19 cellular contexts compared by ENCODE assay signal in the genomic region with DNA sequence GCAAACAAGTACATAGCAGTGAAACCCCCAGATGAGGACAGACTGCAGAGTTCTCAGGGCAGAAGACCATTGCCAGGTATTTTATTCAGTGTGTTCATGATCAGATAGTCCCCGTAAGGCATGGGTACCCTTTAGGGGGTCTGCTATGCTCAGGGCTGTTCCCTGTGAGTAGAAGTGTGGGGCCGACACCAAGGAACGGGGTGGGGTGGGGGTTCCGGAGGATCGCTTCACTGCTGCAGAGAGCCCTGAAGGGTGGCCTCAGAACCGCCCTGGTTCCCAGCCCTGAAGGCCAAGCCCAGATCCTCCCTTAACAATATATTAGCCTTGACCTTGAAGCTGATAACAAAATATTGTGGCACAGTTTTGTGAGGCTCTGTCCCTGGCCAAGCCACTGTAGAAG.
A peak's percentile ranks its signal among the peaks of the same experiment; 100 is the strongest.
DNase-seq lines count a peak whose midpoint lies in the region; ATAC-seq and TF ChIP-seq lines count a peak whose summit lies in the region.
"Had no signal": no experiment of that assay in that cellular context is flagged by ENCODE, and none has a peak within 500 bp of the region (broad histone marks: within the 10 kb centered on the region; RNA-seq: fewer than 3 reads in every experiment).

No MANE protein-coding gene starts in this region.

- no peaks in the 10 kb centered on the region for H3K9me2 ChIP-seq in SK-N-SH

- H3K4me1 ChIP-seq in SK-N-SH (ENCODE audit: control insufficient read depth in 1 of 2, insufficient read depth in 2 of 2, low read depth in 1 of 2, low read length in 1 of 2) = peaks cover 0 to 7% of the 10 kb centered on the region in 2 experiments; a peak in 1 of 4 replicates
- H3K4me1 ChIP-seq in naive thymus-derived CD4-positive, alpha-beta T cell (ENCODE audit: control insufficient read depth in 2 of 2, insufficient read depth in 2 of 2, low read length in 2 of 2) = no peaks in the 10 kb centered on the region
- H3K4me1 ChIP-seq: BE2C had no signal

- no peak overlapping the region for H3K4me3 Mint-ChIP-seq in osteocyte (ENCODE audit: unreplicated experiment)
- H3K4me3 Mint-ChIP-seq in naive thymus-derived CD4-positive, alpha-beta T cell = no peak overlapping the region
- H3K4me3 Mint-ChIP-seq: CD14-positive monocyte; CD4-positive, alpha-beta T cell; CD8-positive, alpha-beta memory T cell had no signal

- no peak overlapping the region for H3K4me3 ChIP-seq in SK-N-SH (ENCODE audit: low read depth in 2 of 2, low read length in 1 of 2)
- no peak overlapping the region for H3K4me3 ChIP-seq in naive thymus-derived CD4-positive, alpha-beta T cell (ENCODE audit: low read length)
- H3K4me3 ChIP-seq: BLaER1 treated with 17β-estradiol and CSF1 and Interleukin-3, amounts not matched to agents 10 nM and 100 nM had no signal

- H3K9ac ChIP-seq in SK-N-SH = no peak overlapping the region
- H3K9ac ChIP-seq: BLaER1 treated with 17β-estradiol and CSF1 and Interleukin-3, amounts not matched to agents 10 nM and 100 nM had no signal

- DNase-seq in SK-N-SH = peak; percentile 19
- DNase-seq in islet precursor cell = peak; percentile 23
- DNase-seq in osteocyte (ENCODE audit: extremely low spot score, unreplicated experiment) = peak; percentile 65
- no peak for DNase-seq in naive thymus-derived CD4-positive, alpha-beta T cell
- no peak for DNase-seq in stimulated activated CD8-positive, alpha-beta memory T cell treated with anti-CD3 and anti-CD28 coated beads, Interleukin-4, amount 100 ng/mL, for 48 hours
- DNase-seq: AML-193; BE2C; CD4-positive, alpha-beta T cell; CD8-positive, alpha-beta memory T cell; DMS 273 treated with DMSO at 0.1 percent for 48 hours; DMS79; EL; GF-D8; GOT3; HCEC 1CT had no signal

- H3K9me3 Mint-ChIP-seq in osteocyte (ENCODE audit: unreplicated experiment) = no peaks in the 10 kb centered on the region
- no peaks in the 10 kb centered on the region for H3K9me3 Mint-ChIP-seq in naive thymus-derived CD4-positive, alpha-beta T cell
- H3K9me3 Mint-ChIP-seq: CD14-positive monocyte; CD4-positive, alpha-beta T cell; CD8-positive, alpha-beta memory T cell had no signal

- H3K4me1 Mint-ChIP-seq in osteocyte (ENCODE audit: unreplicated experiment) = peaks cover 6% of the 10 kb centered on the region
- peaks cover 0 to 2% (median 0%) of the 10 kb centered on the region in 7 donors for H3K4me1 Mint-ChIP-seq in naive thymus-derived CD4-positive, alpha-beta T cell
- H3K4me1 Mint-ChIP-seq: CD14-positive monocyte; CD8-positive, alpha-beta memory T cell had no signal

- H3F3A ChIP-seq in SK-N-SH (replicated peaks; ENCODE audit: insufficient read depth) = no peaks in the 10 kb centered on the region

- TF ChIP-seq CTCF in SK-N-SH (IDR thresholded peaks at IDR 0.05) = no peak
- no peak for TF ChIP-seq CTCF in osteocyte (IDR thresholded peaks at IDR 0.05)

- POLR2A ChIA-PET in SK-N-SH (lab: Yijun Ruan, JAX) = no interaction called here
- POLR2A ChIA-PET in naive thymus-derived CD4-positive, alpha-beta T cell (lab: Charles Lee) = no interaction called here

- H3K27me3 ChIP-seq in SK-N-SH (ENCODE audit: insufficient read depth) = no peaks in the 10 kb centered on the region
- H3K27me3 ChIP-seq in naive thymus-derived CD4-positive, alpha-beta T cell (ENCODE audit: control insufficient read depth in 2 of 2, insufficient read depth in 2 of 2, low read length in 2 of 2) = no peaks in the 10 kb centered on the region
- H3K27me3 ChIP-seq: BE2C; BLaER1 treated with 17β-estradiol and CSF1 and Interleukin-3, amounts not matched to agents 10 nM and 100 nM had no signal

- H3K27ac ChIP-seq in SK-N-SH (ENCODE audit: low read depth in 2 of 2, low read length in 1 of 2) = no peak overlapping the region
- H3K27ac ChIP-seq in naive thymus-derived CD4-positive, alpha-beta T cell (ENCODE audit: low read depth, low read length) = no peak overlapping the region
- H3K27ac ChIP-seq: 22Rv1; BLaER1 treated with 17β-estradiol and CSF1 and Interleukin-3, amounts not matched to agents 10 nM and 100 nM had no signal

- H3K36me3 Mint-ChIP-seq in osteocyte (ENCODE audit: unreplicated experiment) = peaks cover 7% of the 10 kb centered on the region
- peaks cover 0 to 38% (median 17%) of the 10 kb centered on the region in 5 donors for H3K36me3 Mint-ChIP-seq in naive thymus-derived CD4-positive, alpha-beta T cell

- 80% methylated on average over 1 of the region's 6 CpGs for whole genome bisulfite sequencing in SK-N-SH (ENCODE audit: low lambda C conversion rate)

- no peak overlapping the region for H3K27ac Mint-ChIP-seq in osteocyte (ENCODE audit: unreplicated experiment)
- no peak overlapping the region for H3K27ac Mint-ChIP-seq in naive thymus-derived CD4-positive, alpha-beta T cell
- H3K27ac Mint-ChIP-seq: CD4-positive, alpha-beta T cell had no signal

- no peaks in the 10 kb centered on the region for H4K20me1 ChIP-seq in SK-N-SH (ENCODE audit: insufficient read depth)

- ATAC-seq in SK-N-SH treated with all-trans-retinoic acid at 6 μM for 48 hours = no peak
- ATAC-seq in naive thymus-derived CD4-positive, alpha-beta T cell = no peak

- H3K4me2 ChIP-seq in SK-N-SH = no peak overlapping the region
- H3K4me2 ChIP-seq: BLaER1 treated with 17β-estradiol and CSF1 and Interleukin-3, amounts not matched to agents 10 nM and 100 nM had no signal

- no peak for TF ChIP-seq RAD21 in SK-N-SH (IDR thresholded peaks at IDR 0.05; ENCODE audit: low read length)

- CTCF ChIA-PET in SK-N-SH (lab: Yijun Ruan, JAX) = interaction anchor here (0.9 kb wide), 1 partner anchor 10 kb away, joined by 3 read pairs; no protein-coding TSS in a partner anchor
- CTCF ChIA-PET in naive thymus-derived CD4-positive, alpha-beta T cell (lab: Charles Lee) = no interaction called here

- H3K79me2 ChIP-seq in SK-N-SH (ENCODE audit: insufficient read depth) = no peaks in the 10 kb centered on the region

- no peak overlapping the region for H2AFZ ChIP-seq in SK-N-SH (ENCODE audit: low read depth)

- peaks cover 0 to 24% of the 10 kb centered on the region in 2 experiments for H3K36me3 ChIP-seq in SK-N-SH (replicated peaks in 1 of 2; ENCODE audit: control insufficient read depth in 1 of 2, insufficient read depth in 2 of 2, low read length in 1 of 2)
- H3K36me3 ChIP-seq in naive thymus-derived CD4-positive, alpha-beta T cell (ENCODE audit: control insufficient read depth in 2 of 3, insufficient read depth in 3 of 3, low read length in 3 of 3) = peaks cover 0 to 14% (median 0%) of the 10 kb centered on the region in 3 experiments

- no peaks in the 10 kb centered on the region for H3K27me3 Mint-ChIP-seq in osteocyte (ENCODE audit: unreplicated experiment)
- no peaks in the 10 kb centered on the region for H3K27me3 Mint-ChIP-seq in naive thymus-derived CD4-positive, alpha-beta T cell
- H3K27me3 Mint-ChIP-seq: CD4-positive, alpha-beta T cell; CD8-positive, alpha-beta memory T cell had no signal

- no peaks in the 10 kb centered on the region for H3K9me3 ChIP-seq in SK-N-SH
- no peaks in the 10 kb centered on the region for H3K9me3 ChIP-seq in naive thymus-derived CD4-positive, alpha-beta T cell (ENCODE audit: control insufficient read depth in 2 of 3, low read length in 3 of 3)
- H3K9me3 ChIP-seq: BE2C; BLaER1 treated with 17β-estradiol and CSF1 and Interleukin-3, amounts not matched to agents 10 nM and 100 nM had no signal

- no peak for TF ChIP-seq EP300 in SK-N-SH (IDR thresholded peaks at IDR 0.05; ENCODE audit: borderline replicate concordance in 1 of 2, low read depth in 1 of 2, low read length in 1 of 2)

- intact Hi-C loops in naive thymus-derived CD4-positive, alpha-beta T cell (cut with micrococcal nuclease) = no loop called here

TF ChIP-seq in SK-N-SH, 30 proteins besides CTCF, POLR2A, EP300 and RAD21:
- TF ChIP-seq CHD2 (IDR thresholded peaks at IDR 0.05; ENCODE audit: low read length, partially characterized antibody) (no peak), TCF12 (IDR thresholded peaks at IDR 0.05) (no peak), FOXM1 (IDR thresholded peaks at IDR 0.05; ENCODE audit: low read depth) (no peak)

TF ChIP-seq in SK-N-SH treated with all-trans-retinoic acid at 6 μM for 48 hours, 23 proteins besides CTCF, POLR2A, EP300 and RAD21 (continues in another document):
- TF ChIP-seq ARNTL (CRISPR knock-in tag; IDR thresholded peaks at IDR 0.05; ENCODE audit: borderline replicate concordance, low read depth) = no peak
- TF ChIP-seq, protein P1, sequence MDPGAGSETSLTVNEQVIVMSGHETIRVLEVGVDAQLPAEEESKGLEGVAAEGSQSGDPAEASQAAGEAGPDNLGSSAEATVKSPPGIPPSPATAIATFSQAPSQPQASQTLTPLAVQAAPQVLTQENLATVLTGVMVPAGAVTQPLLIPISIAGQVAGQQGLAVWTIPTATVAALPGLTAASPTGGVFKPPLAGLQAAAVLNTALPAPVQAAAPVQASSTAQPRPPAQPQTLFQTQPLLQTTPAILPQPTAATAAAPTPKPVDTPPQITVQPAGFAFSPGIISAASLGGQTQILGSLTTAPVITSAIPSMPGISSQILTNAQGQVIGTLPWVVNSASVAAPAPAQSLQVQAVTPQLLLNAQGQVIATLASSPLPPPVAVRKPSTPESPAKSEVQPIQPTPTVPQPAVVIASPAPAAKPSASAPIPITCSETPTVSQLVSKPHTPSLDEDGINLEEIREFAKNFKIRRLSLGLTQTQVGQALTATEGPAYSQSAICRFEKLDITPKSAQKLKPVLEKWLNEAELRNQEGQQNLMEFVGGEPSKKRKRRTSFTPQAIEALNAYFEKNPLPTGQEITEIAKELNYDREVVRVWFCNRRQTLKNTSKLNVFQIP (CRISPR knock-in tag; IDR thresholded peaks at IDR 0.05; ENCODE audit: borderline replicate concordance, low read depth) = no peak
- TF ChIP-seq ZNF8 (CRISPR knock-in tag; IDR thresholded peaks at IDR 0.05) = no peak
- TF ChIP-seq ZNF565 (CRISPR knock-in tag; conservative IDR thresholded peaks at IDR 0.05; ENCODE audit: low read depth) = no peak
- no peak for TF ChIP-seq ISL1 (CRISPR knock-in tag; IDR thresholded peaks at IDR 0.05)
- TF ChIP-seq ESRRG (CRISPR knock-in tag; IDR thresholded peaks at IDR 0.05) = no peak
- TF ChIP-seq, protein P2, sequence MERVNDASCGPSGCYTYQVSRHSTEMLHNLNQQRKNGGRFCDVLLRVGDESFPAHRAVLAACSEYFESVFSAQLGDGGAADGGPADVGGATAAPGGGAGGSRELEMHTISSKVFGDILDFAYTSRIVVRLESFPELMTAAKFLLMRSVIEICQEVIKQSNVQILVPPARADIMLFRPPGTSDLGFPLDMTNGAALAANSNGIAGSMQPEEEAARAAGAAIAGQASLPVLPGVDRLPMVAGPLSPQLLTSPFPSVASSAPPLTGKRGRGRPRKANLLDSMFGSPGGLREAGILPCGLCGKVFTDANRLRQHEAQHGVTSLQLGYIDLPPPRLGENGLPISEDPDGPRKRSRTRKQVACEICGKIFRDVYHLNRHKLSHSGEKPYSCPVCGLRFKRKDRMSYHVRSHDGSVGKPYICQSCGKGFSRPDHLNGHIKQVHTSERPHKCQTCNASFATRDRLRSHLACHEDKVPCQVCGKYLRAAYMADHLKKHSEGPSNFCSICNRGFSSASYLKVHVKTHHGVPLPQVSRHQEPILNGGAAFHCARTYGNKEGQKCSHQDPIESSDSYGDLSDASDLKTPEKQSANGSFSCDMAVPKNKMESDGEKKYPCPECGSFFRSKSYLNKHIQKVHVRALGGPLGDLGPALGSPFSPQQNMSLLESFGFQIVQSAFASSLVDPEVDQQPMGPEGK (CRISPR knock-in tag; IDR thresholded peaks at IDR 0.05; ENCODE audit: borderline replicate concordance) = no peak
- TF ChIP-seq ZFP3 (CRISPR knock-in tag; IDR thresholded peaks at IDR 0.05) = no peak
- no peak for TF ChIP-seq OSR1 (CRISPR knock-in tag; IDR thresholded peaks at IDR 0.05)

Comparison
In these comparisons a context has a peak if more than half of its experiments do, and no peak if none do; other contexts are left out.
1. DNase-seq: peak in SK-N-SH (single experiment), islet precursor cell (single experiment) and osteocyte (single experiment); none in naive thymus-derived CD4-positive, alpha-beta T cell (0 of 9) and stimulated activated CD8-positive, alpha-beta memory T cell treated with anti-CD3 and anti-CD28 coated beads, Interleukin-4, amount 100 ng/mL, for 48 hours (single experiment).